In genomic region chr3:131900891-131901290, GRCh38 we compare ENCODE assay signal across 8 cellular contexts.
"Had no signal": no experiment of that assay in that cellular context is flagged by ENCODE, and none has a peak within 500 bp of the region (broad histone marks: within the 10 kb centered on the region; RNA-seq: fewer than 3 reads in every experiment).

No MANE protein-coding gene starts in this region.

- H3K4me3 ChIP-seq: GM23338 had no signal

- H3K9ac ChIP-seq: KMS-11 had no signal

- H3K27ac ChIP-seq: HL-60, KMS-11 had no signal

- DNase-seq: H9, HFFc6, KBM-7 had no signal

- ATAC-seq: HCT116, HepG2 had no signal
